Comparison of ENCODE assay signal across 8 cellular contexts in the genomic region with DNA sequence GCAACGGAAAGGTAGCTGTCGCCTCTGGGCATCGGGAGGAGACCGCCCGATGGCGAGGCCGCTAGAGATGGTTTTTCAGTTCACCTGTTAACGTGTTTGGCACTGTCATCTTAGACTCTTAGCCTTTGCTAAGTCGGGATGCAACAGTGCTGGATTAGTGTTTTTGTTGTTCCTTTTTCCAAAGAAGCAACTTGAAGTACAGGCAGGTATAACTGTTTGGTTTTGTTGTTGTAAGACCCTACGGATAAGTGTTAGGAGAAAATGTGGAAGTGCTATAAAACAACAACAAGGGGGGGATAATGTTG.
DNase-seq lines count a peak whose midpoint lies in the region; ATAC-seq and TF ChIP-seq lines count a peak whose summit lies in the region.

No MANE protein-coding gene starts in this region.

- H3K36me3 ChIP-seq in neuron (ENCODE audit: insufficient read depth, low read length) = no peaks in the 10 kb centered on the region

- H3K4me3 ChIP-seq in epithelial cell of esophagus (ENCODE audit: low read length) = peak overlapping the region; percentile 81
- peak overlapping the region; percentile 97 for H3K4me3 ChIP-seq in neuron (ENCODE audit: low read length)

- H3K9me3 ChIP-seq in neuron (ENCODE audit: low read length) = no peaks in the 10 kb centered on the region

- peak; percentile 19 for ATAC-seq in HG02852 (IDR thresholded peaks at IDR 0.05; ENCODE audit: unreplicated experiment)

- peak overlapping the region; percentile 81 for H2AFZ ChIP-seq in neuron (ENCODE audit: low read depth, low read length)

- DNase-seq in stimulated activated CD4-positive, alpha-beta T cell treated with anti-CD3 and anti-CD28 coated beads, Interleukin-2, amount 100 ng/mL, for 4 hours (ENCODE audit: low read depth) = peak; percentile 3
- no peak for DNase-seq in stimulated activated CD4-positive, alpha-beta T cell treated with anti-CD3 and anti-CD28 coated beads, Interleukin-4, amount 100 ng/mL, for 4 hours
- peak; percentile 36 for DNase-seq in RPMI8226
- peak; percentile 18 for DNase-seq in epithelial cell of esophagus (ENCODE audit: low read depth)
- no peak for DNase-seq in NCI-H1417 (lab: John Stamatoyannopoulos, UW)
- DNase-seq in activated CD4-positive, alpha-beta T cell treated with anti-CD3 and anti-CD28 coated beads for 1 hour = no peak

- no peak for TF ChIP-seq CTCF in epithelial cell of esophagus (IDR thresholded peaks at IDR 0.05; ENCODE audit: insufficient read depth, low read depth, low read length, missing control alignments)

- H3K27me3 ChIP-seq in neuron (ENCODE audit: insufficient read depth, low read length) = no peaks in the 10 kb centered on the region

- peaks cover 27% of the 10 kb centered on the region for H3K4me1 ChIP-seq in neuron (ENCODE audit: insufficient read depth, low read length)

Comparison
In these comparisons a context has a peak if more than half of its experiments do, and no peak if none do; other contexts are left out.
1. DNase-seq: peak in stimulated activated CD4-positive, alpha-beta T cell treated with anti-CD3 and anti-CD28 coated beads, Interleukin-2, amount 100 ng/mL, for 4 hours (single experiment), RPMI8226 (single experiment) and epithelial cell of esophagus (single experiment); none in stimulated activated CD4-positive, alpha-beta T cell treated with anti-CD3 and anti-CD28 coated beads, Interleukin-4, amount 100 ng/mL, for 4 hours (0 of 2), NCI-H1417 (0 of 3) and activated CD4-positive, alpha-beta T cell treated with anti-CD3 and anti-CD28 coated beads for 1 hour (single experiment).